In genomic region chr7:127816354-127817190, GRCh38 we compare ENCODE assay signal across 17 cellular contexts.
"Had no signal": no experiment of that assay in that cellular context is flagged by ENCODE, and none has a peak within 500 bp of the region (broad histone marks: within the 10 kb centered on the region; RNA-seq: fewer than 3 reads in every experiment).

No MANE protein-coding gene starts in this region.

- H3K27ac Mint-ChIP-seq: activated CD4-positive, alpha-beta memory T cell treated with anti-CD3 and anti-CD28 coated beads, Interleukin-2, amount 10 ng/mL, durations not matched to agents 7 days and 5 days; activated T-cell treated with anti-CD3 and anti-CD28 coated beads, Interleukin-2, amount 50 U/mL, for 72 hours; natural killer cell had no signal

- H3K9me3 Mint-ChIP-seq: activated CD4-positive, alpha-beta memory T cell treated with anti-CD3 and anti-CD28 coated beads, Interleukin-2, amount 10 ng/mL, durations not matched to agents 7 days and 5 days; activated naive CD8-positive, alpha-beta T cell treated with anti-CD3 and anti-CD28 coated beads for 36 hours; activated T-cell treated with anti-CD3 and anti-CD28 coated beads, Interleukin-2, amount 50 U/mL, for 72 hours; natural killer cell; stimulated activated naive CD8-positive, alpha-beta T cell treated with anti-CD3 and anti-CD28 coated beads, Interleukin-15, amount 100 ng/mL, for 72 hours had no signal

- ATAC-seq: activated T-cell treated with anti-CD3 and anti-CD28 coated beads, Interleukin-2, amount 50 U/mL, for 72 hours; heart left ventricle; mucosa of descending colon; natural killer cell; stimulated activated naive CD8-positive, alpha-beta T cell treated with anti-CD3 and anti-CD28 coated beads, Interleukin-15, amount 100 ng/mL, for 72 hours had no signal

- H3K36me3 Mint-ChIP-seq: natural killer cell had no signal

- H3K36me3 ChIP-seq: esophagus squamous epithelium, heart left ventricle, thoracic aorta, uterus had no signal

- H3K27me3 Mint-ChIP-seq: activated CD4-positive, alpha-beta memory T cell treated with anti-CD3 and anti-CD28 coated beads, Interleukin-2, amount 10 ng/mL, durations not matched to agents 7 days and 5 days; activated naive CD8-positive, alpha-beta T cell treated with anti-CD3 and anti-CD28 coated beads for 36 hours; stimulated activated naive CD8-positive, alpha-beta T cell treated with anti-CD3 and anti-CD28 coated beads, Interleukin-15, amount 100 ng/mL, for 72 hours had no signal

- H3K9me3 ChIP-seq: esophagus squamous epithelium, heart left ventricle, mucosa of descending colon, thoracic aorta, uterus had no signal

- H3K4me3 Mint-ChIP-seq: activated CD4-positive, alpha-beta memory T cell treated with anti-CD3 and anti-CD28 coated beads, Interleukin-2, amount 10 ng/mL, durations not matched to agents 7 days and 5 days; activated naive CD8-positive, alpha-beta T cell treated with anti-CD3 and anti-CD28 coated beads for 36 hours; activated T-cell treated with anti-CD3 and anti-CD28 coated beads, Interleukin-2, amount 50 U/mL, for 72 hours; natural killer cell; stimulated activated naive CD8-positive, alpha-beta T cell treated with anti-CD3 and anti-CD28 coated beads, Interleukin-15, amount 100 ng/mL, for 72 hours had no signal

- H3K27ac ChIP-seq: esophagus squamous epithelium, heart left ventricle, thoracic aorta, uterus had no signal

- H3K4me3 ChIP-seq: esophagus squamous epithelium, heart left ventricle, mucosa of descending colon, thoracic aorta, uterus had no signal

- DNase-seq: activated CD4-positive, alpha-beta memory T cell treated with anti-CD3 and anti-CD28 coated beads, Interleukin-2, amount 10 ng/mL, durations not matched to agents 7 days and 5 days; activated gamma-delta T cell treated with Interleukin-2 at 50 U/mL for 16 hours; activated naive CD8-positive, alpha-beta T cell treated with anti-CD3 and anti-CD28 coated beads for 36 hours; activated T-cell treated with anti-CD3 and anti-CD28 coated beads, Interleukin-2, amount 50 U/mL, for 72 hours; cerebellar nuclear complex; esophagus squamous epithelium; foreskin fibroblast; heart left ventricle; mammary epithelial cell; mucosa of descending colon; natural killer cell; stimulated activated CD4-positive, alpha-beta T cell treated with anti-CD3 and anti-CD28 coated beads, Interleukin-15, amount 100 ng/mL, for 24 hours; stimulated activated CD4-positive, alpha-beta T cell treated with anti-CD3 and anti-CD28 coated beads, Interleukin-4, amount 100 ng/mL, for 24 hours; stimulated activated naive CD8-positive, alpha-beta T cell treated with anti-CD3 and anti-CD28 coated beads, Interleukin-15, amount 100 ng/mL, for 72 hours; T1000; uterus had no signal

- H3K27me3 ChIP-seq: esophagus squamous epithelium, heart left ventricle, uterus had no signal
